In genomic region chr20:29744071-29744470, GRCh38 we compare ENCODE assay signal across 35 cellular contexts.
"Had no signal": no experiment of that assay in that cellular context is flagged by ENCODE, and none has a peak within 500 bp of the region (broad histone marks: within the 10 kb centered on the region; RNA-seq: fewer than 3 reads in every experiment).

No MANE protein-coding gene starts in this region.

- H3K4me3 Mint-ChIP-seq: activated B cell treated with CpG ODN at 0.5 μM for 24 hours; activated naive CD8-positive, alpha-beta T cell treated with anti-CD3 and anti-CD28 coated beads for 36 hours; IgD-negative memory B cell had no signal

- H3K27ac Mint-ChIP-seq: activated B cell treated with CpG ODN at 0.5 μM for 24 hours; activated naive CD8-positive, alpha-beta T cell treated with anti-CD3 and anti-CD28 coated beads for 36 hours; IgD-negative memory B cell had no signal

- H3K4me3 ChIP-seq: MG63, Peyer's patch had no signal

- H3K36me3 ChIP-seq: brain microvascular endothelial cell, MG63, Peyer's patch had no signal

- H3K27me3 ChIP-seq: brain microvascular endothelial cell, MG63, Peyer's patch had no signal

- H3K4me1 Mint-ChIP-seq: activated B cell treated with CpG ODN at 0.5 μM for 24 hours; activated naive CD8-positive, alpha-beta T cell treated with anti-CD3 and anti-CD28 coated beads for 36 hours; IgD-negative memory B cell had no signal

- H3K9me3 ChIP-seq: MG63 had no signal

- H3K27ac ChIP-seq: brain microvascular endothelial cell, Peyer's patch, VCaP had no signal

- H3K36me3 Mint-ChIP-seq: IgD-negative memory B cell had no signal

- ATAC-seq: PC-3, Right ventricle myocardium inferior, SK-N-SH treated with all-trans-retinoic acid at 6 μM for 48 hours had no signal

- DNase-seq: activated B cell treated with CpG ODN at 0.5 μM for 24 hours; activated CD4-positive, alpha-beta T cell treated with anti-CD3 and anti-CD28 coated beads for 1 hour; activated CD4-positive, alpha-beta T cell treated with anti-CD3 and anti-CD28 coated beads for 48 hours; activated CD4-positive, alpha-beta T cell treated with anti-CD3 and anti-CD28 coated beads, Interleukin-2, amount 50 U/mL, for 4 hours; activated CD8-positive, alpha-beta memory T cell treated with anti-CD3 and anti-CD28 coated beads, Interleukin-2, amount 50 U/mL, for 4 hours; activated effector memory CD4-positive, alpha-beta T cell treated with anti-CD3 and anti-CD28 coated beads, Interleukin-2, amount 50 U/mL, for 16 hours; activated naive CD4-positive, alpha-beta T cell; activated naive CD4-positive, alpha-beta T cell treated with anti-CD3 and anti-CD28 coated beads, Interleukin-2, amount 50 U/mL, for 16 hours; activated naive CD8-positive, alpha-beta T cell treated with anti-CD3 and anti-CD28 coated beads for 36 hours; activated T-cell treated with anti-CD3 and anti-CD28 coated beads for 4 hours; activated T-cell treated with anti-CD3 and anti-CD28 coated beads, Interleukin-2, amount 50 U/mL, for 48 hours; amniotic stem cell; brain microvascular endothelial cell; central memory CD4-positive, alpha-beta T cell; Kasumi-1; KG1; MG63; MV-4-11; NCI-H1092; NCI-H1436 treated with DMSO at 0.1 percent for 48 hours; NCI-H1694 treated with DMSO at 0.1 percent for 48 hours; NCI-H2029; NCI-H345; NCI-H524 treated with DMSO at 0.1 percent for 48 hours; PC-3; Peyer's patch; RPMI8226; SIG-M5; T-helper 1 cell; T-helper 2 cell; T-helper 9 cell had no signal

- H3K4me1 ChIP-seq: Peyer's patch had no signal

- H3K27me3 Mint-ChIP-seq: activated B cell treated with CpG ODN at 0.5 μM for 24 hours, IgD-negative memory B cell had no signal
